8 cellular contexts compared by ENCODE assay signal in the genomic region with DNA sequence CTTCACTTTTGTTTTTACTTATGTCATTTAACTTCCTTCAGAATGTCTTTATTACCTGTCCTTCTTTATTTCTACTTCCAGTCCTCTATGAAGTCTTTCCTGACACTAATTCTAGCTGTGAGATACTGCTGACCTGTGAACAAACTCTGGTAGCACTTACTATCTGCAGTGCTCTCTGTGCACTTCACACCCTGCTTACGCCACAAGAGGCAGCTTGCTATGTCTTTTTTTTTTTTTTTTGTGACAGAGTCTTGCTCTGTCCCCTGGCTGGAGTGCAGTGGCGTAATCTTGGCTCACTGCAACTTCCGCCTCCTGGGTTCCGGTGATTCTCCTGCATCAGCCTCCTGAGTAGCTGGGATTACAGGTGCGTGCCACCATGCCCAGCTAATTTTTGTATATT. TPM values are rescaled to one million over a fixed set of nuclear protein-coding genes. Genes with fewer than 3 reads are reported as not detected.
A peak's percentile ranks its signal among the peaks of the same experiment; 100 is the strongest.
DNase-seq lines count a peak whose midpoint lies in the region; ATAC-seq lines count a peak whose summit lies in the region.

No MANE protein-coding gene starts in this region.

- DNase-seq in DMS53 (lab: John Stamatoyannopoulos, UW) (peak; percentile 26), DMS53 treated with DMSO at 0.1 percent for 48 hours (lab: John Stamatoyannopoulos, UW; ENCODE audit: unreplicated experiment) (no peak), SIG-M5 (lab: John Stamatoyannopoulos, UW) (peak; percentile 2), cardiac septum (ENCODE audit: low spot score) (peak; percentile 90), NCI-H345 (lab: John Stamatoyannopoulos, UW) (no peak), NCI-H187 (lab: John Stamatoyannopoulos, UW) (no peak)
- no peak for DNase-seq in stimulated activated naive CD8-positive, alpha-beta T cell treated with anti-CD3 and anti-CD28 coated beads, Interleukin-15, amount 100 ng/mL, for 72 hours

- peak overlapping the region; percentile 23 to 73 for H3K27ac Mint-ChIP-seq in stimulated activated naive CD8-positive, alpha-beta T cell treated with anti-CD3 and anti-CD28 coated beads, Interleukin-15, amount 100 ng/mL, for 72 hours

- H3K9me3 Mint-ChIP-seq in stimulated activated naive CD8-positive, alpha-beta T cell treated with anti-CD3 and anti-CD28 coated beads, Interleukin-15, amount 100 ng/mL, for 72 hours, result no peaks in the 10 kb centered on the region

- no peak for ATAC-seq in stimulated activated naive CD8-positive, alpha-beta T cell treated with anti-CD3 and anti-CD28 coated beads, Interleukin-15, amount 100 ng/mL, for 72 hours
- no peak for ATAC-seq in HG03045 (IDR thresholded peaks at IDR 0.05; ENCODE audit: unreplicated experiment)

- intact Hi-C loops in cardiac septum (cut with DNase I), result no loop called here

- H3K27me3 Mint-ChIP-seq in stimulated activated naive CD8-positive, alpha-beta T cell treated with anti-CD3 and anti-CD28 coated beads, Interleukin-15, amount 100 ng/mL, for 72 hours, result no peaks in the 10 kb centered on the region

- H3K4me1 Mint-ChIP-seq in stimulated activated naive CD8-positive, alpha-beta T cell treated with anti-CD3 and anti-CD28 coated beads, Interleukin-15, amount 100 ng/mL, for 72 hours, result peaks cover 95% of the 10 kb centered on the region

- H3K4me3 Mint-ChIP-seq in stimulated activated naive CD8-positive, alpha-beta T cell treated with anti-CD3 and anti-CD28 coated beads, Interleukin-15, amount 100 ng/mL, for 72 hours, result peak overlapping the region; percentile 9 to 62

RNA-seq across cellular contexts. Expression of gene STIM1, which starts 10.7 kb away (rescaled TPM):
- total RNA-seq in cardiac septum, result 40.4 TPM

RNA-seq across cellular contexts. Expression of gene RHOG, which starts 25.4 kb away (rescaled TPM):
- 27.5 TPM for total RNA-seq in cardiac septum

RNA-seq across cellular contexts. Expression of gene PGAP2, which starts 57.8 kb away (rescaled TPM):
- 22.7 TPM for total RNA-seq in cardiac septum

Comparison
In these comparisons a context has a peak if more than half of its experiments do, and no peak if none do; other contexts are left out.
1. DNase-seq: peak in DMS53 (single experiment), SIG-M5 (single experiment) and cardiac septum (single experiment); none in DMS53 treated with DMSO at 0.1 percent for 48 hours (single experiment), stimulated activated naive CD8-positive, alpha-beta T cell treated with anti-CD3 and anti-CD28 coated beads, Interleukin-15, amount 100 ng/mL, for 72 hours (0 of 2), NCI-H345 (single experiment) and NCI-H187 (0 of 2).